In genomic region chrX:138982350-138982749, GRCh38 we compare ENCODE assay signal across 22 cellular contexts.
"Had no signal": no experiment of that assay in that cellular context is flagged by ENCODE, and none has a peak within 500 bp of the region (broad histone marks: within the 10 kb centered on the region; RNA-seq: fewer than 3 reads in every experiment).

No MANE protein-coding gene starts in this region.

- FAIRE-seq: endometrium, keratinocyte had no signal

- H3K4me3 ChIP-seq: ovary, psoas muscle, right atrium auricular region, spleen, testis had no signal

- ATAC-seq: foreskin keratinocyte; left colon; natural killer cell treated with Interleukin-12 subunit alpha and Interleukin-12 subunit beta and Interleukin-15 and Interleukin-18, amount 100 ng/mL, for 72 hours; psoas muscle had no signal

- H3K9me3 ChIP-seq: ovary, psoas muscle, right atrium auricular region, spleen, testis had no signal

- H3K27me3 ChIP-seq: foreskin keratinocyte, ovary, right atrium auricular region, spleen, testis had no signal

- H3K36me3 ChIP-seq: ovary, right atrium auricular region, spleen had no signal

- H3K4me1 ChIP-seq: foreskin keratinocyte, right atrium auricular region, spleen, testis had no signal

- DNase-seq: activated B cell treated with CpG ODN at 0.5 μM for 24 hours; activated CD4-positive, alpha-beta memory T cell treated with anti-CD3 and anti-CD28 coated beads for 36 hours; activated CD4-positive, alpha-beta T cell treated with anti-CD3 and anti-CD28 coated beads for 48 hours; activated naive CD4-positive, alpha-beta T cell treated with anti-CD3 and anti-CD28 coated beads for 36 hours; activated naive CD8-positive, alpha-beta T cell treated with anti-CD3 and anti-CD28 coated beads, Interleukin-2, amount 10 ng/mL, durations not matched to agents 7 days and 5 days; activated T-cell treated with anti-CD3 and anti-CD28 coated beads, Interleukin-2, amount 50 U/mL, for 48 hours; amygdala; cortex of kidney; erythroblast; foreskin keratinocyte; left colon; ovary; psoas muscle; spleen; stimulated activated CD4-positive, alpha-beta T cell treated with anti-CD3 and anti-CD28 coated beads, Interleukin-4, amount 100 ng/mL, for 1 hour; stimulated activated naive CD4-positive, alpha-beta T cell; T1000; testis had no signal

- H3K27ac ChIP-seq: foreskin keratinocyte, ovary, psoas muscle, right atrium auricular region, spleen, testis had no signal
